ENCODE assay signal across 22 cellular contexts in the genomic region with DNA sequence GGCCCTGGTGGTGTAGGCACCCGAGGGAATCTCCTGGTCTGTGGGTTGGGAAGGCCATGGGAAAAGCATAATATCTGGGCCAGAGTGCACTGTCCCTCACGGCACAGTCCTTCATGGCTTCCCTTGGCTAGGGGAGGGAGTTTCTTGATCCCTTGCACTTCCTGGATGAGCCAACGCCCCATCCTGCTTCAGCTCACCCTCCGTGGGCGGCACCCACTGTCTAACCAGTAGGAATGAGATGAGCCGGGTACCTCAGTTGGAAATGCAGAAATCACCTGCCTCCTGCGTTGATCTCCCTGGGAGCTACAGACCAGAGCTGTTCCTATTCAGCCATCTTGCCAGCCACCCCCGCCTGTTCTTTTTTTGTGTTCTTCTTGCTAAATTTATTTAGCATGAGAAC.
"Had no signal": no experiment of that assay in that cellular context is flagged by ENCODE, and none has a peak within 500 bp of the region (broad histone marks: within the 10 kb centered on the region; RNA-seq: fewer than 3 reads in every experiment).

No MANE protein-coding gene starts in this region.

- H3K27me3 ChIP-seq: esophagus muscularis mucosa, spleen, upper lobe of left lung had no signal

- H3K27ac ChIP-seq: coronary artery, esophagus muscularis mucosa, spleen, thoracic aorta, VCaP had no signal

- H3K9me3 ChIP-seq: thoracic aorta had no signal

- ATAC-seq: activated CD8-positive, alpha-beta T cell treated with anti-CD3 and anti-CD28 coated beads, Interleukin-2, amount 10 ng/mL, durations not matched to agents 7 days and 5 days; activated naive CD4-positive, alpha-beta T cell treated with anti-CD3 and anti-CD28 coated beads, Interleukin-2, amount 50 U/mL, for 72 hours; left lobe of liver; natural killer cell; SK-N-SH treated with all-trans-retinoic acid at 6 μM for 48 hours had no signal

- DNase-seq: activated CD4-positive, alpha-beta T cell treated with anti-CD3 and anti-CD28 coated beads, Interleukin-2, amount 50 U/mL, for 1 hour; activated CD4-positive, CD25-positive, alpha-beta regulatory T cell treated with anti-CD3 and anti-CD28 coated beads, Interleukin-2, amount 50 U/mL, for 72 hours; activated CD8-positive, alpha-beta T cell treated with anti-CD3 and anti-CD28 coated beads, Interleukin-2, amount 10 ng/mL, durations not matched to agents 7 days and 5 days; activated gamma-delta T cell treated with Interleukin-2 at 50 U/mL for 16 hours; activated T-cell treated with anti-CD3 and anti-CD28 coated beads, Interleukin-2, amount 50 U/mL, for 1 hour; cerebellar nuclear complex; glutamatergic neuron; kidney; midbrain; natural killer cell; retina; spleen; stimulated activated CD4-positive, alpha-beta T cell treated with anti-CD3 and anti-CD28 coated beads, Interleukin-4, amount 100 ng/mL, for 1 hour; stimulated activated naive CD4-positive, alpha-beta T cell; upper lobe of left lung had no signal

- H3K4me3 ChIP-seq: coronary artery, esophagus muscularis mucosa, spleen, thoracic aorta, upper lobe of left lung had no signal

- H3K36me3 ChIP-seq: esophagus muscularis mucosa, spleen, thoracic aorta, upper lobe of left lung had no signal

- H3K4me1 ChIP-seq: esophagus muscularis mucosa, spleen, upper lobe of left lung had no signal
